Comparison of ENCODE assay signal across 6 cellular contexts in genomic region chr9:62860939-62861860, GRCh38.
DNase-seq lines count a peak whose midpoint lies in the region; ATAC-seq and TF ChIP-seq lines count a peak whose summit lies in the region.
"Not testable (repeated sequence)": the region's sequence is repeated elsewhere in the genome, so short reads cannot be mapped to it uniquely, and the experiment has no call there.

No MANE protein-coding gene starts in this region.

- WGBS in endodermal cell (ENCODE audit: insufficient coverage in 1 of 2, insufficient read length in 1 of 2), 2 experiments, result 80 to 83% methylated on average over 7 to 11 of the region's 11 CpGs

- H3K4me3 ChIP-seq in GM12864 (ENCODE audit: low read depth, low read length); endodermal cell (ENCODE audit: low read length); lower lobe of right lung: not testable (repeated sequence)

- H3K27me3 ChIP-seq in endodermal cell (ENCODE audit: control insufficient read depth, insufficient read depth, low read length, poor library complexity, severe bottlenecking), result peaks cover 84% of the 10 kb centered on the region
- H3K27me3 ChIP-seq in lower lobe of right lung (ENCODE audit: low read depth), result peaks cover 14% of the 10 kb centered on the region

- not testable (repeated sequence) for H3K9ac ChIP-seq in endodermal cell (ENCODE audit: extremely low read depth, low read length, poor library complexity, severe bottlenecking)

- TF ChIP-seq CTCF in GM12864 (IDR thresholded peaks at IDR 0.05; ENCODE audit: low read depth, low read length, missing control alignments), result peak; percentile 5
- TF ChIP-seq CTCF in endodermal cell (conservative IDR thresholded peaks at IDR 0.05); lower lobe of right lung (IDR thresholded peaks at IDR 0.05); omental fat pad (IDR thresholded peaks at IDR 0.05): not testable (repeated sequence)

- H3K9me3 ChIP-seq in endodermal cell (ENCODE audit: control insufficient read depth, low read length); lower lobe of right lung: not testable (repeated sequence)

- not testable (repeated sequence) for H3K9me3 Mint-ChIP-seq in endodermal cell; stimulated activated memory B cell treated with anti-CD40 and anti-IgM and Interleukin-4, amounts not matched to agents 10 μg/mL and 1 μg/mL and 100 μg/mL, for 72 hours

- ATAC-seq in Right ventricle myocardium inferior (peak; percentile 27), lower lobe of right lung (peak; percentile 7 to 54), omental fat pad (ENCODE audit: low FRiP score) (peak; percentile 47)
- peak; percentile 21 for ATAC-seq in stimulated activated memory B cell treated with anti-CD40 and anti-IgM and Interleukin-4, amounts not matched to agents 10 μg/mL and 1 μg/mL and 100 μg/mL, for 72 hours

- not testable (repeated sequence) for H3K4me3 Mint-ChIP-seq in endodermal cell; stimulated activated memory B cell treated with anti-CD40 and anti-IgM and Interleukin-4, amounts not matched to agents 10 μg/mL and 1 μg/mL and 100 μg/mL, for 72 hours

- H3K4me1 ChIP-seq in endodermal cell (ENCODE audit: control insufficient read depth, insufficient read depth, low read length); lower lobe of right lung: not testable (repeated sequence)

- not testable (repeated sequence) for H3K27ac Mint-ChIP-seq in endodermal cell; stimulated activated memory B cell treated with anti-CD40 and anti-IgM and Interleukin-4, amounts not matched to agents 10 μg/mL and 1 μg/mL and 100 μg/mL, for 72 hours

- DNase-seq in GM12864 (ENCODE audit: low read depth); Right ventricle myocardium inferior (ENCODE audit: missing footprints); lower lobe of right lung; omental fat pad (ENCODE audit: low spot score): not testable (repeated sequence)
- peak; percentile 32 for DNase-seq in endodermal cell

- not testable (repeated sequence) for H3K36me3 Mint-ChIP-seq in endodermal cell (ENCODE audit: low read depth); stimulated activated memory B cell treated with anti-CD40 and anti-IgM and Interleukin-4, amounts not matched to agents 10 μg/mL and 1 μg/mL and 100 μg/mL, for 72 hours

- H3K27ac ChIP-seq in endodermal cell (ENCODE audit: low read depth, low read length); lower lobe of right lung: not testable (repeated sequence)

- H3K36me3 ChIP-seq in endodermal cell (ENCODE audit: control insufficient read depth, insufficient read depth, low read length); lower lobe of right lung: not testable (repeated sequence)

- intact Hi-C loops in Right ventricle myocardium inferior (cut with DNase I); lower lobe of right lung (cut with DNase I): not testable (repeated sequence)

- H3K4me1 Mint-ChIP-seq in endodermal cell; stimulated activated memory B cell treated with anti-CD40 and anti-IgM and Interleukin-4, amounts not matched to agents 10 μg/mL and 1 μg/mL and 100 μg/mL, for 72 hours: not testable (repeated sequence)

- H3K27me3 Mint-ChIP-seq in endodermal cell (ENCODE audit: insufficient read depth), result peaks cover 80% of the 10 kb centered on the region
- H3K27me3 Mint-ChIP-seq in stimulated activated memory B cell treated with anti-CD40 and anti-IgM and Interleukin-4, amounts not matched to agents 10 μg/mL and 1 μg/mL and 100 μg/mL, for 72 hours, result peaks cover 58% of the 10 kb centered on the region
